In the genomic region with DNA sequence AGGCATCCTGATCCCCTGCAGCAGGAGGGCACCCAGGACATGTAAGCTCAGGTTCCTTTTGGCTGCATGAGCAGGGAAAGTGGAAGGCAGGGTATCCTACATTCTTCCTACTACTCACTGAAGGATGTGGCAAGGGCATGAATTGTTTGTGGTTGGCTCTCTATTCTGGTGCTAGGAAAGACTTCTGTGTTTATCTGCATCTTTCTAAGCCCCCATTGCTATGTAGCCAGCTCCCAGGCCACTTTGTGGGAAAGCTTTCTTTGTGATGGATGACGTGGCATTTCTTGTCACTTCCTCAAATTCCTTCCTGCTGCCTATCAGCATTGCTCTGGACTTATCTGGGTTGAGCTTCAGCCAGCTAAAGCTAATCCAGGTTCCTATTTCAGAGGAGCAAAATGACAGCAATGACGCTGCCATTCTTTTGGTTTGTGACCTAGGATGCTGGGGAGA, we compare ENCODE assay signal across 1 cellular context.
TF ChIP-seq lines count a peak whose summit lies in the region.

No MANE protein-coding gene starts in this region.

TF ChIP-seq in K562, 482 proteins besides CTCF, POLR2A, EP300 and RAD21 (continued from another document and continues in another):
- TF ChIP-seq, protein P1, sequence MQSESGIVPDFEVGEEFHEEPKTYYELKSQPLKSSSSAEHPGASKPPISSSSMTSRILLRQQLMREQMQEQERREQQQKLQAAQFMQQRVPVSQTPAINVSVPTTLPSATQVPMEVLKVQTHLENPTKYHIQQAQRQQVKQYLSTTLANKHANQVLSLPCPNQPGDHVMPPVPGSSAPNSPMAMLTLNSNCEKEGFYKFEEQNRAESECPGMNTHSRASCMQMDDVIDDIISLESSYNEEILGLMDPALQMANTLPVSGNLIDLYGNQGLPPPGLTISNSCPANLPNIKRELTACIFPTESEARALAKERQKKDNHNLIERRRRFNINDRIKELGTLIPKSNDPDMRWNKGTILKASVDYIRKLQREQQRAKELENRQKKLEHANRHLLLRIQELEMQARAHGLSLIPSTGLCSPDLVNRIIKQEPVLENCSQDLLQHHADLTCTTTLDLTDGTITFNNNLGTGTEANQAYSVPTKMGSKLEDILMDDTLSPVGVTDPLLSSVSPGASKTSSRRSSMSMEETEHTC (IDR thresholded peaks at IDR 0.05) = no peak
- TF ChIP-seq DACH1 (IDR thresholded peaks at IDR 0.05; ENCODE audit: partially characterized antibody) (no peak), ZNF586 (CRISPR knock-in tag; conservative IDR thresholded peaks at IDR 0.05) (no peak), TCF3 (CRISPR knock-in tag; IDR thresholded peaks at IDR 0.05) (peak; percentile 88), BACH1 (tag; IDR thresholded peaks at IDR 0.05) (peak; percentile 90), ZNF584 (CRISPR knock-in tag; IDR thresholded peaks at IDR 0.05; ENCODE audit: low read depth) (0 out of 2 replicates have a peak, but pooled peaks have one; percentile 46), GTF2E2 (tag; IDR thresholded peaks at IDR 0.05) (no peak), ELF4 (CRISPR knock-in tag; IDR thresholded peaks at IDR 0.05) (peak; percentile 71; the same call in 1 of the 2 replicates), NRF1 (conservative IDR thresholded peaks at IDR 0.05 in 1 of 2, IDR thresholded peaks at IDR 0.05 in 1 of 2) (peak in 1 of 2 experiments; percentile 21; a peak in 1 of 4 replicates), CXXC5 (CRISPR knock-in tag; IDR thresholded peaks at IDR 0.05) (peak; percentile 43; the same call in 1 of the 2 replicates), KLF6 (CRISPR knock-in tag; IDR thresholded peaks at IDR 0.05; ENCODE audit: borderline replicate concordance) (0 out of 2 replicates have a peak, but pooled peaks have one; percentile 11), ZNF766 (CRISPR knock-in tag; conservative IDR thresholded peaks at IDR 0.05) (peak; percentile 79), RBBP5 (IDR thresholded peaks at IDR 0.05; ENCODE audit: borderline replicate concordance, insufficient read depth, low read length, poor library complexity, severe bottlenecking) (no peak), ZNF696 (CRISPR knock-in tag; conservative IDR thresholded peaks at IDR 0.05) (no peak), HNRNPUL1 (IDR thresholded peaks at IDR 0.05; ENCODE audit: low read length) (no peak), ZNF3 (CRISPR knock-in tag; IDR thresholded peaks at IDR 0.05) (no peak), ZNF445 (CRISPR knock-in tag; IDR thresholded peaks at IDR 0.05; ENCODE audit: low read depth) (no peak), HNRNPK (IDR thresholded peaks at IDR 0.05; ENCODE audit: low read depth, low read length, poor library complexity, severe bottlenecking) (no peak), MTA2 (IDR thresholded peaks at IDR 0.05; ENCODE audit: low read depth) (peak; percentile 49; the same call in 1 of the 2 replicates), ZNF224 (CRISPR knock-in tag; IDR thresholded peaks at IDR 0.05) (no peak), ZBTB17 (CRISPR knock-in tag; IDR thresholded peaks at IDR 0.05) (no peak), TBL1XR1 (IDR thresholded peaks at IDR 0.05; ENCODE audit: low read length in 2 of 2) (peak; percentile 25 to 69; a peak in 3 of 4 replicates), SRSF1 (IDR thresholded peaks at IDR 0.05; ENCODE audit: low read depth, low read length) (no peak), MTA1 (IDR thresholded peaks at IDR 0.05; ENCODE audit: borderline replicate concordance) (peak; percentile 83; the same call in 1 of the 2 replicates), NFRKB (IDR thresholded peaks at IDR 0.05; ENCODE audit: low read depth) (0 out of 2 replicates have a peak, but pooled peaks have one; percentile 30), KLF1 (tag; IDR thresholded peaks at IDR 0.05) (no peak), KHSRP (IDR thresholded peaks at IDR 0.05) (0 out of 2 replicates have a peak, but pooled peaks have one; percentile 44), RCOR1 (IDR thresholded peaks at IDR 0.05; ENCODE audit: borderline replicate concordance in 1 of 2, low read depth in 2 of 2, low read length in 2 of 2) (peak; percentile 85 to 93; a peak in 3 of 4 replicates), DPF2 (IDR thresholded peaks at IDR 0.05) (peak; percentile 97), SRF (CRISPR knock-in tag; IDR thresholded peaks at IDR 0.05) (0 out of 4 replicates have a peak, but pooled peaks of 1 of the 2 experiments have one; percentile 21), TAF15 (IDR thresholded peaks at IDR 0.05; ENCODE audit: low read depth, low read length) (no peak), CREB1 (IDR thresholded peaks at IDR 0.05) (peak; percentile 77), CREB1 (CRISPR knock-in tag; IDR thresholded peaks at IDR 0.05) (peak; percentile 94), YBX1 (IDR thresholded peaks at IDR 0.05) (no peak), ZNF76 (CRISPR knock-in tag; IDR thresholded peaks at IDR 0.05; ENCODE audit: borderline replicate concordance) (no peak), SLC30A9 (CRISPR knock-in tag; IDR thresholded peaks at IDR 0.05) (no peak), ZNF174 (CRISPR knock-in tag; IDR thresholded peaks at IDR 0.05) (no peak), STAT5B (CRISPR knock-in tag; IDR thresholded peaks at IDR 0.05) (no peak), STAT5A (IDR thresholded peaks at IDR 0.05; ENCODE audit: borderline replicate concordance, low read length) (peak; percentile 37; the same call in 1 of the 2 replicates), ESRRB (CRISPR knock-in tag; IDR thresholded peaks at IDR 0.05; ENCODE audit: borderline replicate concordance) (no peak), GATAD2A (IDR thresholded peaks at IDR 0.05) (peak; percentile 69; the same call in 1 of the 2 replicates), TFAM (CRISPR knock-in tag; conservative IDR thresholded peaks at IDR 0.05) (no peak), NCOA1 (IDR thresholded peaks at IDR 0.05; ENCODE audit: low read depth) (peak; percentile 71; the same call in 1 of the 2 replicates), ZNF143 (CRISPR knock-in tag; IDR thresholded peaks at IDR 0.05) (no peak), U2AF2 (optimal IDR thresholded peaks at IDR 0.05; ENCODE audit: low read depth, low read length) (no peak), ZNF57 (CRISPR knock-in tag; IDR thresholded peaks at IDR 0.05) (no peak), ZNF764 (CRISPR knock-in tag; IDR thresholded peaks at IDR 0.05; ENCODE audit: low read depth) (no peak), SMAD2 (IDR thresholded peaks at IDR 0.05; ENCODE audit: low read depth, low read length) (no peak), ZFPM2 (CRISPR knock-in tag; IDR thresholded peaks at IDR 0.05) (no peak)
- TF ChIP-seq, protein P2, sequence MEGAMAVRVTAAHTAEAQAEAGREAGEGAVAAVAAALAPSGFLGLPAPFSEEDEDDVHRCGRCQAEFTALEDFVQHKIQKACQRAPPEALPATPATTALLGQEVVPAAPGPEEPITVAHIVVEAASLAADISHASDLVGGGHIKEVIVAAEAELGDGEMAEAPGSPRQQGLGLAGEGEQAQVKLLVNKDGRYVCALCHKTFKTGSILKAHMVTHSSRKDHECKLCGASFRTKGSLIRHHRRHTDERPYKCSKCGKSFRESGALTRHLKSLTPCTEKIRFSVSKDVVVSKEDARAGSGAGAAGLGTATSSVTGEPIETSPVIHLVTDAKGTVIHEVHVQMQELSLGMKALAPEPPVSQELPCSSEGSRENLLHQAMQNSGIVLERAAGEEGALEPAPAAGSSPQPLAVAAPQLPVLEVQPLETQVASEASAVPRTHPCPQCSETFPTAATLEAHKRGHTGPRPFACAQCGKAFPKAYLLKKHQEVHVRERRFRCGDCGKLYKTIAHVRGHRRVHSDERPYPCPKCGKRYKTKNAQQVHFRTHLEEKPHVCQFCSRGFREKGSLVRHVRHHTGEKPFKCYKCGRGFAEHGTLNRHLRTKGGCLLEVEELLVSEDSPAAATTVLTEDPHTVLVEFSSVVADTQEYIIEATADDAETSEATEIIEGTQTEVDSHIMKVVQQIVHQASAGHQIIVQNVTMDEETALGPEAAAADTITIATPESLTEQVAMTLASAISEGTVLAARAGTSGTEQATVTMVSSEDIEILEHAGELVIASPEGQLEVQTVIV (CRISPR knock-in tag; IDR thresholded peaks at IDR 0.05; ENCODE audit: borderline replicate concordance) = no peak
- TF ChIP-seq, protein P3, sequence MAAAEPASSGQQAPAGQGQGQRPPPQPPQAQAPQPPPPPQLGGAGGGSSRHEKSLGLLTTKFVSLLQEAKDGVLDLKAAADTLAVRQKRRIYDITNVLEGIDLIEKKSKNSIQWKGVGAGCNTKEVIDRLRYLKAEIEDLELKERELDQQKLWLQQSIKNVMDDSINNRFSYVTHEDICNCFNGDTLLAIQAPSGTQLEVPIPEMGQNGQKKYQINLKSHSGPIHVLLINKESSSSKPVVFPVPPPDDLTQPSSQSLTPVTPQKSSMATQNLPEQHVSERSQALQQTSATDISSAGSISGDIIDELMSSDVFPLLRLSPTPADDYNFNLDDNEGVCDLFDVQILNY (CRISPR knock-in tag; IDR thresholded peaks at IDR 0.05) = no peak
- TF ChIP-seq, protein P4, sequence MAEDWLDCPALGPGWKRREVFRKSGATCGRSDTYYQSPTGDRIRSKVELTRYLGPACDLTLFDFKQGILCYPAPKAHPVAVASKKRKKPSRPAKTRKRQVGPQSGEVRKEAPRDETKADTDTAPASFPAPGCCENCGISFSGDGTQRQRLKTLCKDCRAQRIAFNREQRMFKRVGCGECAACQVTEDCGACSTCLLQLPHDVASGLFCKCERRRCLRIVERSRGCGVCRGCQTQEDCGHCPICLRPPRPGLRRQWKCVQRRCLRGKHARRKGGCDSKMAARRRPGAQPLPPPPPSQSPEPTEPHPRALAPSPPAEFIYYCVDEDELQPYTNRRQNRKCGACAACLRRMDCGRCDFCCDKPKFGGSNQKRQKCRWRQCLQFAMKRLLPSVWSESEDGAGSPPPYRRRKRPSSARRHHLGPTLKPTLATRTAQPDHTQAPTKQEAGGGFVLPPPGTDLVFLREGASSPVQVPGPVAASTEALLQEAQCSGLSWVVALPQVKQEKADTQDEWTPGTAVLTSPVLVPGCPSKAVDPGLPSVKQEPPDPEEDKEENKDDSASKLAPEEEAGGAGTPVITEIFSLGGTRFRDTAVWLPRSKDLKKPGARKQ (CRISPR knock-in tag; IDR thresholded peaks at IDR 0.05) = no peak
- TF ChIP-seq, protein P5, sequence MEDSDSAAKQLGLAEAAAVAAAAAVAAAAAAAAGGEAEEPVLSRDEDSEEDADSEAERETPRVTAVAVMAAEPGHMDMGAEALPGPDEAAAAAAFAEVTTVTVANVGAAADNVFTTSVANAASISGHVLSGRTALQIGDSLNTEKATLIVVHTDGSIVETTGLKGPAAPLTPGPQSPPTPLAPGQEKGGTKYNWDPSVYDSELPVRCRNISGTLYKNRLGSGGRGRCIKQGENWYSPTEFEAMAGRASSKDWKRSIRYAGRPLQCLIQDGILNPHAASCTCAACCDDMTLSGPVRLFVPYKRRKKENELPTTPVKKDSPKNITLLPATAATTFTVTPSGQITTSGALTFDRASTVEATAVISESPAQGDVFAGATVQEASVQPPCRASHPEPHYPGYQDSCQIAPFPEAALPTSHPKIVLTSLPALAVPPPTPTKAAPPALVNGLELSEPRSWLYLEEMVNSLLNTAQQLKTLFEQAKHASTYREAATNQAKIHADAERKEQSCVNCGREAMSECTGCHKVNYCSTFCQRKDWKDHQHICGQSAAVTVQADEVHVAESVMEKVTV (CRISPR knock-in tag; IDR thresholded peaks at IDR 0.05) = no peak
- TF ChIP-seq, protein P6, sequence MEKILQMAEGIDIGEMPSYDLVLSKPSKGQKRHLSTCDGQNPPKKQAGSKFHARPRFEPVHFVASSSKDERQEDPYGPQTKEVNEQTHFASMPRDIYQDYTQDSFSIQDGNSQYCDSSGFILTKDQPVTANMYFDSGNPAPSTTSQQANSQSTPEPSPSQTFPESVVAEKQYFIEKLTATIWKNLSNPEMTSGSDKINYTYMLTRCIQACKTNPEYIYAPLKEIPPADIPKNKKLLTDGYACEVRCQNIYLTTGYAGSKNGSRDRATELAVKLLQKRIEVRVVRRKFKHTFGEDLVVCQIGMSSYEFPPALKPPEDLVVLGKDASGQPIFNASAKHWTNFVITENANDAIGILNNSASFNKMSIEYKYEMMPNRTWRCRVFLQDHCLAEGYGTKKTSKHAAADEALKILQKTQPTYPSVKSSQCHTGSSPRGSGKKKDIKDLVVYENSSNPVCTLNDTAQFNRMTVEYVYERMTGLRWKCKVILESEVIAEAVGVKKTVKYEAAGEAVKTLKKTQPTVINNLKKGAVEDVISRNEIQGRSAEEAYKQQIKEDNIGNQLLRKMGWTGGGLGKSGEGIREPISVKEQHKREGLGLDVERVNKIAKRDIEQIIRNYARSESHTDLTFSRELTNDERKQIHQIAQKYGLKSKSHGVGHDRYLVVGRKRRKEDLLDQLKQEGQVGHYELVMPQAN (IDR thresholded peaks at IDR 0.05; ENCODE audit: borderline replicate concordance) = no peak
- TF ChIP-seq, protein P7, sequence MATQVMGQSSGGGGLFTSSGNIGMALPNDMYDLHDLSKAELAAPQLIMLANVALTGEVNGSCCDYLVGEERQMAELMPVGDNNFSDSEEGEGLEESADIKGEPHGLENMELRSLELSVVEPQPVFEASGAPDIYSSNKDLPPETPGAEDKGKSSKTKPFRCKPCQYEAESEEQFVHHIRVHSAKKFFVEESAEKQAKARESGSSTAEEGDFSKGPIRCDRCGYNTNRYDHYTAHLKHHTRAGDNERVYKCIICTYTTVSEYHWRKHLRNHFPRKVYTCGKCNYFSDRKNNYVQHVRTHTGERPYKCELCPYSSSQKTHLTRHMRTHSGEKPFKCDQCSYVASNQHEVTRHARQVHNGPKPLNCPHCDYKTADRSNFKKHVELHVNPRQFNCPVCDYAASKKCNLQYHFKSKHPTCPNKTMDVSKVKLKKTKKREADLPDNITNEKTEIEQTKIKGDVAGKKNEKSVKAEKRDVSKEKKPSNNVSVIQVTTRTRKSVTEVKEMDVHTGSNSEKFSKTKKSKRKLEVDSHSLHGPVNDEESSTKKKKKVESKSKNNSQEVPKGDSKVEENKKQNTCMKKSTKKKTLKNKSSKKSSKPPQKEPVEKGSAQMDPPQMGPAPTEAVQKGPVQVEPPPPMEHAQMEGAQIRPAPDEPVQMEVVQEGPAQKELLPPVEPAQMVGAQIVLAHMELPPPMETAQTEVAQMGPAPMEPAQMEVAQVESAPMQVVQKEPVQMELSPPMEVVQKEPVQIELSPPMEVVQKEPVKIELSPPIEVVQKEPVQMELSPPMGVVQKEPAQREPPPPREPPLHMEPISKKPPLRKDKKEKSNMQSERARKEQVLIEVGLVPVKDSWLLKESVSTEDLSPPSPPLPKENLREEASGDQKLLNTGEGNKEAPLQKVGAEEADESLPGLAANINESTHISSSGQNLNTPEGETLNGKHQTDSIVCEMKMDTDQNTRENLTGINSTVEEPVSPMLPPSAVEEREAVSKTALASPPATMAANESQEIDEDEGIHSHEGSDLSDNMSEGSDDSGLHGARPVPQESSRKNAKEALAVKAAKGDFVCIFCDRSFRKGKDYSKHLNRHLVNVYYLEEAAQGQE (CRISPR knock-in tag; IDR thresholded peaks at IDR 0.05; ENCODE audit: low read depth) = no peak
- TF ChIP-seq, protein P8, sequence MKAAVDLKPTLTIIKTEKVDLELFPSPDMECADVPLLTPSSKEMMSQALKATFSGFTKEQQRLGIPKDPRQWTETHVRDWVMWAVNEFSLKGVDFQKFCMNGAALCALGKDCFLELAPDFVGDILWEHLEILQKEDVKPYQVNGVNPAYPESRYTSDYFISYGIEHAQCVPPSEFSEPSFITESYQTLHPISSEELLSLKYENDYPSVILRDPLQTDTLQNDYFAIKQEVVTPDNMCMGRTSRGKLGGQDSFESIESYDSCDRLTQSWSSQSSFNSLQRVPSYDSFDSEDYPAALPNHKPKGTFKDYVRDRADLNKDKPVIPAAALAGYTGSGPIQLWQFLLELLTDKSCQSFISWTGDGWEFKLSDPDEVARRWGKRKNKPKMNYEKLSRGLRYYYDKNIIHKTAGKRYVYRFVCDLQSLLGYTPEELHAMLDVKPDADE (conservative IDR thresholded peaks at IDR 0.05; ENCODE audit: control insufficient read depth, low read depth, low read length) = no peak
